1 cellular context compared by ENCODE assay signal in genomic region chr5:140870221-140871201, GRCh38.
TF ChIP-seq lines count a peak whose summit lies in the region.

No MANE protein-coding gene starts in this region.

TF ChIP-seq in H1, 55 proteins besides CTCF, POLR2A, EP300 and RAD21:
- TF ChIP-seq POLR2AphosphoS5 (IDR thresholded peaks at IDR 0.05; ENCODE audit: low read depth, low read length) (peak; percentile 26; the same call in 1 of the 2 replicates), ATF2 (IDR thresholded peaks at IDR 0.05; ENCODE audit: low read length) (no peak)
TF ChIP-seq in H1: peak in this region for 1.
